Comparison of ENCODE assay signal across 6 cellular contexts in the genomic region with DNA sequence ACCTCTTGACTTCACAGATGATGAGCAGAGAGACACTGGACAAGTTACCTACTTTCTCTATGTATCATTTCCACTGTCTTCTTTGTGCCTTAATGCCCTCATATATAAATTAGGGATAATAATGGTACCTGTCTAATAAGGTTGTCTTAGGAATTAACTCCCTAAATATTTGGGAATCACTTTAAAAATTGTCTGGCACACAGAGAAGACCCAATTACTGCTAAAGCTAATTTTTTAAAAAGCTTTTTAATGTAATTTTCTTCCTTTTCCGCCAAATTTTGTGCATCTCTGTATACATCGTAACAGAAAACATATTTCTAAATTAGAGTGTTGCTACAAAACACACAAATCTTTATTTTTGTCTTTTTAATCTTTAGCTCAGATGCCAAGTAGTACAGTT.
"Had no signal": no experiment of that assay in that cellular context is flagged by ENCODE, and none has a peak within 500 bp of the region (broad histone marks: within the 10 kb centered on the region; RNA-seq: fewer than 3 reads in every experiment).

No MANE protein-coding gene starts in this region.

- H3K4me2 ChIP-seq: GM23338 had no signal

- FAIRE-seq: HTR-8/SVneo had no signal

- DNase-seq: H9, HCEC 1CT, IMR-90, KBM-7 had no signal

- H3K4me3 ChIP-seq: GM23338 had no signal

- ATAC-seq: GM23338 had no signal
